17 cellular contexts compared by ENCODE assay signal in the genomic region with DNA sequence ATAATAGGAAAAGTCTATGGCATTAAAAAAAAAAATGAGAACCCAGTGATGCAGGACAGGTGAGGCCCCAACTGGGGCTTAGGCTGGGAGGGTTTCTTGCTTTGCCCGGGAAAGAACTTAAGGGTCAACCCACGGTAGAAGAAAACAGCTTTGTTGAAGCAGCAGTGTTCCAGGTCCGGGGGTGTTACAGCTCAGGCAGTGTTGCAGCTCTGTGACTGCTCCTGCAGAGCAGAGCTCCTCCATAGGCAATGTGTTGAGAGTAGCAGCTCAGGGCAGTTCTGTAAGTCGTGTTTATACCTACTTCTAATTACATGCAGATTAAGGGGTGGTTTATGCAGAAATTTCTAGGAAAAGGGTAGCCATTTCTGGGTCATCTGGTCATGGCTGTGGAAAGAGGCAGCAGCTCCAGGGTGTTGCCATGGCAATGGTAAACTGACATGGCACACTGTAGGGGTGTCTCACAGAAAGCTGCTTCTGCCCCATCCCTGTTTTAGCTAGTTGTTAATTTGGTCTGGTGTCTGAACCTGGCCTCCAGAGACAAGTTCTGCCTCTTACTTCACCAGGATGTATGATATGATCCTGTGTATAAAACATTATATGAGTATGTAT.
"Had no signal": no experiment of that assay in that cellular context is flagged by ENCODE, and none has a peak within 500 bp of the region (broad histone marks: within the 10 kb centered on the region; RNA-seq: fewer than 3 reads in every experiment).

No MANE protein-coding gene starts in this region.

- H3K27ac Mint-ChIP-seq: activated B cell treated with CpG ODN at 0.5 μM for 24 hours; activated CD4-positive, alpha-beta T cell treated with anti-CD3 and anti-CD28 coated beads, Interleukin-2, amount 10 ng/mL, durations not matched to agents 24 days and 14 days; activated CD8-positive, alpha-beta T cell treated with anti-CD3 and anti-CD28 coated beads, Interleukin-2, amount 10 ng/mL, durations not matched to agents 7 days and 5 days; activated naive CD8-positive, alpha-beta T cell treated with anti-CD3 and anti-CD28 coated beads for 36 hours; activated T-cell treated with anti-CD3 and anti-CD28 coated beads, Interleukin-2, amount 50 U/mL, for 72 hours; stimulated activated naive CD8-positive, alpha-beta T cell treated with anti-CD3 and anti-CD28 coated beads, Interleukin-15, Interleukin-2, amounts not matched to agents 100 ng/mL and 50 ng/mL, for 24 hours had no signal

- H3K27ac ChIP-seq: body of pancreas, coronary artery, prostate gland, right lobe of liver had no signal

- ATAC-seq: activated CD8-positive, alpha-beta T cell treated with anti-CD3 and anti-CD28 coated beads, Interleukin-2, amount 10 ng/mL, durations not matched to agents 7 days and 5 days; activated T-cell treated with anti-CD3 and anti-CD28 coated beads, Interleukin-2, amount 50 U/mL, for 72 hours; body of pancreas; right lobe of liver had no signal

- H3K4me1 Mint-ChIP-seq: activated B cell treated with CpG ODN at 0.5 μM for 24 hours; activated CD4-positive, alpha-beta T cell treated with anti-CD3 and anti-CD28 coated beads, Interleukin-2, amount 10 ng/mL, durations not matched to agents 24 days and 14 days; activated naive CD8-positive, alpha-beta T cell treated with anti-CD3 and anti-CD28 coated beads for 36 hours; nephron had no signal

- H3K4me3 ChIP-seq: body of pancreas, coronary artery, prostate gland, right lobe of liver had no signal

- H3K9me3 Mint-ChIP-seq: activated B cell treated with CpG ODN at 0.5 μM for 24 hours; activated CD4-positive, alpha-beta T cell treated with anti-CD3 and anti-CD28 coated beads, Interleukin-2, amount 10 ng/mL, durations not matched to agents 24 days and 14 days; activated naive CD8-positive, alpha-beta T cell treated with anti-CD3 and anti-CD28 coated beads for 36 hours; activated T-cell treated with anti-CD3 and anti-CD28 coated beads, Interleukin-2, amount 50 U/mL, for 72 hours; nephron; stimulated activated naive CD8-positive, alpha-beta T cell treated with anti-CD3 and anti-CD28 coated beads, Interleukin-15, Interleukin-2, amounts not matched to agents 100 ng/mL and 50 ng/mL, for 24 hours had no signal

- H3K27me3 ChIP-seq: body of pancreas, right lobe of liver had no signal

- H3K4me3 Mint-ChIP-seq: activated B cell treated with CpG ODN at 0.5 μM for 24 hours; activated CD4-positive, alpha-beta T cell treated with anti-CD3 and anti-CD28 coated beads, Interleukin-2, amount 10 ng/mL, durations not matched to agents 24 days and 14 days; activated CD8-positive, alpha-beta T cell treated with anti-CD3 and anti-CD28 coated beads, Interleukin-2, amount 10 ng/mL, durations not matched to agents 7 days and 5 days; activated naive CD8-positive, alpha-beta T cell treated with anti-CD3 and anti-CD28 coated beads for 36 hours; activated T-cell treated with anti-CD3 and anti-CD28 coated beads, Interleukin-2, amount 50 U/mL, for 72 hours; nephron; stimulated activated naive CD8-positive, alpha-beta T cell treated with anti-CD3 and anti-CD28 coated beads, Interleukin-15, Interleukin-2, amounts not matched to agents 100 ng/mL and 50 ng/mL, for 24 hours had no signal

- H3K36me3 ChIP-seq: prostate gland, right lobe of liver had no signal

- H3K9me3 ChIP-seq: body of pancreas, prostate gland, right lobe of liver had no signal

- H3K36me3 Mint-ChIP-seq: activated naive CD8-positive, alpha-beta T cell treated with anti-CD3 and anti-CD28 coated beads for 36 hours had no signal

- DNase-seq: activated B cell treated with CpG ODN at 0.5 μM for 24 hours; activated CD4-positive, alpha-beta T cell treated with anti-CD3 and anti-CD28 coated beads, Interleukin-2, amount 10 ng/mL, durations not matched to agents 24 days and 14 days; activated CD8-positive, alpha-beta memory T cell treated with anti-CD3 and anti-CD28 coated beads, Interleukin-2, amount 50 U/mL, for 4 hours; activated CD8-positive, alpha-beta T cell treated with anti-CD3 and anti-CD28 coated beads, Interleukin-2, amount 10 ng/mL, durations not matched to agents 7 days and 5 days; activated gamma-delta T cell treated with Interleukin-2 at 50 U/mL for 16 hours; activated naive CD8-positive, alpha-beta T cell treated with anti-CD3 and anti-CD28 coated beads for 36 hours; activated T-cell treated with anti-CD3 and anti-CD28 coated beads, Interleukin-2, amount 50 U/mL, for 72 hours; body of pancreas; effector CD4-positive, alpha-beta T cell; foreskin fibroblast; kidney glomerular epithelial cell; right lobe of liver; T-helper 2 cell had no signal

- H3K27me3 Mint-ChIP-seq: activated B cell treated with CpG ODN at 0.5 μM for 24 hours; activated CD4-positive, alpha-beta T cell treated with anti-CD3 and anti-CD28 coated beads, Interleukin-2, amount 10 ng/mL, durations not matched to agents 24 days and 14 days; activated naive CD8-positive, alpha-beta T cell treated with anti-CD3 and anti-CD28 coated beads for 36 hours; stimulated activated naive CD8-positive, alpha-beta T cell treated with anti-CD3 and anti-CD28 coated beads, Interleukin-15, Interleukin-2, amounts not matched to agents 100 ng/mL and 50 ng/mL, for 24 hours had no signal

- H3K4me1 ChIP-seq: body of pancreas, prostate gland, right lobe of liver had no signal
